In the genomic region with DNA sequence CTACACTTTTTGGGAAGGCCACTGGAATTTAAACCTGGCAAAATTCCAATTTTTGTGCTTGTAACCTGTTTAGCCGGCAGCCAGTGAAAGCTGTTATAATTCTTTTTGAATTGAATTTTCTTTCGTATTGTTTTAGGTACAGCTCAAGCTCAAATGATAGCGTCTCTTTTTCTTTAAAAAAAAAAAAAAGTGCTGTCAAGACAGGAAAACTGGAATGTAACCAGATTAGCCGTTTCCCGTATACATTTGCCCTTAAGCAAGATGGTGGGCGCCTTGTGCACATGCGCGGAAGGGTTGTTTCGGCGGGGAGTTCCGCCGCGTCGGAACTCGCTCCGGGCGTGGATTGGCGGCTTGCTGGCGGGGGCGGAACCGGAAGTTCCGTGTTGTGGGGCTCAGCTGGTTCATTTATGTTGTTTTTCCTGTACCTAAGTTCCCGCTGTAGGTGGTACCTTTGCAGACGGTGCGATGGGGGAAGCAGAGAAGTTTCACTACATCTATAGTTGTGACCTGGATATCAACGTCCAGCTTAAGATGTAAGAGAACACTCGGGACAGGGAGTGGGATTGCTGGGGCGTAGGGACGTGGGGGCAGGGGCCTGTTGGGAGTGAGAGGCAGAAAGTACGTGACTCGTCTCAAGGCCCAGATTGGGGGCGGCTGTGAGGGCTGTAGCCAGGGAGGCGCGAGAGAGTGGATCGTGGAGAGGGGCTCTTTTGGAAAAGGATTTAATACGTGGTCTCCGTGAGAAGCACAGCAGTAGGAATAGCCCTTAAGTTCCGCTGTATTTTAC, we compare ENCODE assay signal across 8 cellular contexts. TPM values are rescaled to one million over a fixed set of nuclear protein-coding genes. Genes with fewer than 3 reads are reported as not detected.
DNase-seq lines count a peak whose midpoint lies in the region; ATAC-seq and TF ChIP-seq lines count a peak whose summit lies in the region.

A gene (plus strand): TSS at position 408 of the 787 bp plus-strand sequence. CDS start 58 bp downstream, at position 466.

- peak within 1 kb of the TSS; percentile 86 for H3K9ac ChIP-seq in mucosa of stomach (ENCODE audit: low read length)

- peak within 1 kb of the TSS; percentile 100 for H3K4me3 Mint-ChIP-seq in activated T-cell treated with anti-CD3 and anti-CD28 coated beads, Interleukin-2, amount 50 U/mL, for 4 hours

- BruUV-seq in Panc1 (replicated peaks; lab: Mats Ljungman, UMichigan): no TSS peak

- H3K4me1 ChIP-seq in Panc1 (ENCODE audit: control insufficient read depth, insufficient read depth, low read length): peaks cover 5% of the 10 kb centered on the region; the same call in 1 of the 2 replicates
- H3K4me1 ChIP-seq in esophagus (ENCODE audit: control insufficient read depth in 2 of 2, insufficient read depth in 2 of 2, low read length in 1 of 2): no peaks in the 10 kb centered on the region
- no peaks in the 10 kb centered on the region for H3K4me1 ChIP-seq in mucosa of stomach (ENCODE audit: control insufficient read depth, insufficient read depth, low read length)

- peaks cover 35% of the 10 kb centered on the region for H3K4me1 Mint-ChIP-seq in activated T-cell treated with anti-CD3 and anti-CD28 coated beads, Interleukin-2, amount 50 U/mL, for 4 hours (ENCODE audit: low read depth)

- H3K9me3 ChIP-seq in Panc1 (ENCODE audit: control insufficient read depth, insufficient read depth, low read depth, low read length): no peaks in the 10 kb centered on the region
- no peaks in the 10 kb centered on the region for H3K9me3 ChIP-seq in esophagus (ENCODE audit: control insufficient read depth in 2 of 2, insufficient read depth in 1 of 2, low read depth in 1 of 2, low read length in 1 of 2)
- no peaks in the 10 kb centered on the region for H3K9me3 ChIP-seq in mucosa of stomach (ENCODE audit: control insufficient read depth, low read length)

- H3K27ac ChIP-seq in Panc1 (ENCODE audit: low read length) (peak within 1 kb of the TSS; percentile 84), esophagus (ENCODE audit: low read depth in 2 of 2, low read length in 1 of 2) (peak within 1 kb of the TSS; percentile 80)

- in situ Hi-C loops in Panc1 (cut with HindIII; ENCODE audit: low pct_unique_long_range_greater_than_20kb, low sequenced_read_pairs): no loop called here

- DNase-seq in DMS53 (lab: John Stamatoyannopoulos, UW) (peak; percentile 99), KG1 (lab: John Stamatoyannopoulos, UW) (peak; percentile 91), Panc1 (ENCODE audit: low read depth, low spot score) (peak; percentile 81)
- DNase-seq in activated T-cell treated with anti-CD3 and anti-CD28 coated beads, Interleukin-2, amount 50 U/mL, for 4 hours: peak; percentile 96
- peak; percentile 96 for DNase-seq in stimulated activated CD8-positive, alpha-beta memory T cell treated with anti-CD3 and anti-CD28 coated beads, Interleukin-7, amount 100 ng/mL, for 1 hour (ENCODE audit: low read depth in 2 of 2)

- CTCF ChIA-PET in Panc1 (lab: Charles Lee): interaction anchor here (0.7 kb wide), 1 partner anchor 51 kb away, joined by 3 read pairs; no protein-coding TSS in a partner anchor

- H3K9me3 Mint-ChIP-seq in activated T-cell treated with anti-CD3 and anti-CD28 coated beads, Interleukin-2, amount 50 U/mL, for 4 hours: no peaks in the 10 kb centered on the region

- POLR2A ChIA-PET in Panc1 (lab: Charles Lee): no interaction called here

- ATAC-seq in GM21723 (IDR thresholded peaks at IDR 0.05; ENCODE audit: unreplicated experiment) (peak; percentile 98), Panc1 (peak; percentile 99)
- ATAC-seq in activated T-cell treated with anti-CD3 and anti-CD28 coated beads, Interleukin-2, amount 50 U/mL, for 4 hours: peak; percentile 94 to 95

- intact Hi-C loops in Panc1 (cut with micrococcal nuclease; ENCODE audit: unreplicated experiment): no loop called here

- no peaks in the 10 kb centered on the region for H3K27me3 ChIP-seq in Panc1 (ENCODE audit: control insufficient read depth, insufficient read depth, low read length)
- H3K27me3 ChIP-seq in esophagus (ENCODE audit: control insufficient read depth in 1 of 2, insufficient read depth in 2 of 2, low read length in 2 of 2): no peaks in the 10 kb centered on the region
- no peaks in the 10 kb centered on the region for H3K27me3 ChIP-seq in mucosa of stomach (ENCODE audit: control insufficient read depth, insufficient read depth, low read length)

- H3K27me3 Mint-ChIP-seq in activated T-cell treated with anti-CD3 and anti-CD28 coated beads, Interleukin-2, amount 50 U/mL, for 4 hours (ENCODE audit: low read depth): peaks cover 5% of the 10 kb centered on the region

- H3K36me3 Mint-ChIP-seq in activated T-cell treated with anti-CD3 and anti-CD28 coated beads, Interleukin-2, amount 50 U/mL, for 4 hours (ENCODE audit: insufficient read depth): peaks cover 17% of the 10 kb centered on the region

- TF ChIP-seq CTCF in Panc1 (IDR thresholded peaks at IDR 0.05): no peak

- peak within 1 kb of the TSS; percentile 88 to 95 for H3K4me3 ChIP-seq in Panc1 (ENCODE audit: low read depth in 2 of 2, low read length in 2 of 2)
- H3K4me3 ChIP-seq in esophagus (ENCODE audit: low read depth in 1 of 2, low read length in 2 of 2): peak within 1 kb of the TSS; percentile 78 to 98
- H3K4me3 ChIP-seq in mucosa of stomach (ENCODE audit: low read length): peak within 1 kb of the TSS; percentile 73

- H3K36me3 ChIP-seq in Panc1 (ENCODE audit: control insufficient read depth, insufficient read depth, low read length) (peaks cover 5% of the 10 kb centered on the region), esophagus (ENCODE audit: control insufficient read depth in 2 of 2, insufficient read depth in 2 of 2, low read length in 1 of 2) (peaks cover 0 to 4% of the 10 kb centered on the region in 2 donors), mucosa of stomach (ENCODE audit: control insufficient read depth, insufficient read depth, low read length) (no peaks in the 10 kb centered on the region)

- 1% methylated on average over 38 of the region's 38 CpGs for WGBS in esophagus, 2 donors

RNA-seq across cellular contexts. Expression of the gene that starts here (rescaled TPM):
- total RNA-seq in Panc1 (2021; ENCODE audit: unreplicated experiment): 23.9 TPM
- 11.4 TPM for polyA plus RNA-seq in Panc1 (2012; ENCODE audit: insufficient read length)
- 10 to 100 TPM; 34.9 to 37.3 (median 35.2) TPM for total RNA-seq in activated T-cell treated with anti-CD3 and anti-CD28 coated beads, Interleukin-2, amount 50 U/mL, for 4 hours
- 10 to 100 TPM; 17.1 to 17.5 TPM for polyA plus RNA-seq in esophagus

Comparison
In these comparisons a context has a peak if more than half of its experiments do, and no peak if none do; other contexts are left out.
1. Peak in every context shown above with its lines: DNase-seq, ATAC-seq, H3K4me3 ChIP-seq and H3K27ac ChIP-seq.